In genomic region chr21:45508607-45509565, GRCh38 we compare ENCODE assay signal across 1 cellular context.
TF ChIP-seq lines count a peak whose summit lies in the region.

No MANE protein-coding gene starts in this region.

TF ChIP-seq in HepG2, 621 proteins besides CTCF, POLR2A, EP300 and RAD21 (continues in another document):
- TF ChIP-seq PCBP2 (optimal IDR thresholded peaks at IDR 0.05; ENCODE audit: low read depth, low read length, poor library complexity, severe bottlenecking) (no peak), SCMH1 (CRISPR knock-in tag; IDR thresholded peaks at IDR 0.05; ENCODE audit: borderline replicate concordance) (no peak), CENPBD1 (CRISPR knock-in tag; IDR thresholded peaks at IDR 0.05; ENCODE audit: borderline replicate concordance, low read depth) (no peak), ZFP41 (CRISPR knock-in tag; IDR thresholded peaks at IDR 0.05; ENCODE audit: borderline replicate concordance) (no peak), ZNF530 (CRISPR knock-in tag; IDR thresholded peaks at IDR 0.05; ENCODE audit: low read depth) (no peak), ZNF24 (IDR thresholded peaks at IDR 0.05) (no peak), ZNF326 (CRISPR knock-in tag; IDR thresholded peaks at IDR 0.05; ENCODE audit: borderline replicate concordance) (no peak), ESRRA (CRISPR knock-in tag; IDR thresholded peaks at IDR 0.05; ENCODE audit: low read depth) (peak; percentile 94; the same call in 1 of the 2 replicates), E2F1 (CRISPR knock-in tag; IDR thresholded peaks at IDR 0.05) (no peak), RNF219 (CRISPR knock-in tag; IDR thresholded peaks at IDR 0.05) (no peak), CENPT (CRISPR knock-in tag; IDR thresholded peaks at IDR 0.05; ENCODE audit: low read depth) (no peak), TP53 (CRISPR knock-in tag; conservative IDR thresholded peaks at IDR 0.05) (no peak), PRDM4 (CRISPR knock-in tag; IDR thresholded peaks at IDR 0.05; ENCODE audit: borderline replicate concordance) (no peak), U2AF1 (optimal IDR thresholded peaks at IDR 0.05; ENCODE audit: low read depth, low read length) (no peak), ZNF558 (CRISPR knock-in tag; IDR thresholded peaks at IDR 0.05; ENCODE audit: borderline replicate concordance) (no peak), ZNF329 (CRISPR knock-in tag; IDR thresholded peaks at IDR 0.05; ENCODE audit: low read depth) (no peak), PHF20 (CRISPR knock-in tag; IDR thresholded peaks at IDR 0.05) (no peak), TARDBP (CRISPR knock-in tag; IDR thresholded peaks at IDR 0.05) (peak; percentile 39; the same call in 1 of the 2 replicates), ZNF225 (CRISPR knock-in tag; IDR thresholded peaks at IDR 0.05) (no peak), MED13 (CRISPR knock-in tag; IDR thresholded peaks at IDR 0.05) (no peak), ZNF543 (CRISPR knock-in tag; IDR thresholded peaks at IDR 0.05) (no peak), PCBP1 (IDR thresholded peaks at IDR 0.05; ENCODE audit: borderline replicate concordance, low read depth, low read length) (no peak), MAX (IDR thresholded peaks at IDR 0.05) (peak; percentile 68), IKZF5 (CRISPR knock-in tag; IDR thresholded peaks at IDR 0.05) (no peak), FOXK1 (CRISPR knock-in tag; IDR thresholded peaks at IDR 0.05; ENCODE audit: borderline replicate concordance, low read depth) (no peak), ZNF552 (CRISPR knock-in tag; IDR thresholded peaks at IDR 0.05; ENCODE audit: borderline replicate concordance) (no peak), HOXD1 (CRISPR knock-in tag; IDR thresholded peaks at IDR 0.05) (no peak), ZNF503 (CRISPR knock-in tag; IDR thresholded peaks at IDR 0.05) (no peak), RBM22 (optimal IDR thresholded peaks at IDR 0.05; ENCODE audit: low read length) (no peak), NR2F2 (IDR thresholded peaks at IDR 0.05; ENCODE audit: borderline replicate concordance, low read depth) (peak; percentile 92), KLF16 (CRISPR knock-in tag; IDR thresholded peaks at IDR 0.05) (no peak), ZNF33A (CRISPR knock-in tag; IDR thresholded peaks at IDR 0.05; ENCODE audit: borderline replicate concordance) (no peak), ZBTB49 (CRISPR knock-in tag; IDR thresholded peaks at IDR 0.05; ENCODE audit: borderline replicate concordance) (no peak), SRSF4 (IDR thresholded peaks at IDR 0.05; ENCODE audit: low read depth, low read length, poor library complexity, severe bottlenecking) (no peak), NRL (CRISPR knock-in tag; IDR thresholded peaks at IDR 0.05; ENCODE audit: borderline replicate concordance) (0 out of 2 replicates have a peak, but pooled peaks have one; percentile 15), ZNF275 (CRISPR knock-in tag; IDR thresholded peaks at IDR 0.05; ENCODE audit: borderline replicate concordance) (no peak), HDAC2 (CRISPR knock-in tag; IDR thresholded peaks at IDR 0.05) (no peak; the same call in 1 of the 2 replicates), MAF1 (CRISPR knock-in tag; IDR thresholded peaks at IDR 0.05; ENCODE audit: borderline replicate concordance) (no peak), DDIT3 (CRISPR knock-in tag; IDR thresholded peaks at IDR 0.05) (no peak), ZNF546 (CRISPR knock-in tag; conservative IDR thresholded peaks at IDR 0.05) (no peak), GMEB1 (CRISPR knock-in tag; IDR thresholded peaks at IDR 0.05; ENCODE audit: borderline replicate concordance) (no peak), ZNF296 (CRISPR knock-in tag; conservative IDR thresholded peaks at IDR 0.05) (no peak), RFX5 (IDR thresholded peaks at IDR 0.05; ENCODE audit: low read depth, low read length) (no peak), SMAD1 (CRISPR knock-in tag; IDR thresholded peaks at IDR 0.05; ENCODE audit: borderline replicate concordance, low read depth) (no peak), ZNF549 (CRISPR knock-in tag; IDR thresholded peaks at IDR 0.05) (no peak), STAG1 (CRISPR knock-in tag; IDR thresholded peaks at IDR 0.05) (no peak), BATF2 (CRISPR knock-in tag; IDR thresholded peaks at IDR 0.05) (no peak), KDM3A (CRISPR knock-in tag; IDR thresholded peaks at IDR 0.05; ENCODE audit: low read depth) (no peak)
